Comparison of ENCODE assay signal across 10 cellular contexts in genomic region chr10:99233000-99233679, GRCh38. TPM values are rescaled to one million over a fixed set of nuclear protein-coding genes. Genes with fewer than 3 reads are reported as not detected.
A peak's percentile ranks its signal among the peaks of the same experiment; 100 is the strongest.
DNase-seq lines count a peak whose midpoint lies in the region; ATAC-seq and TF ChIP-seq lines count a peak whose summit lies in the region.
"Had no signal": no experiment of that assay in that cellular context is flagged by ENCODE, and none has a peak within 500 bp of the region (broad histone marks: within the 10 kb centered on the region; RNA-seq: fewer than 3 reads in every experiment).

No MANE protein-coding gene starts in this region.

- H3K27ac Mint-ChIP-seq in WTC11 = no peak overlapping the region

- no peaks in the 10 kb centered on the region for H3K79me2 ChIP-seq in hepatocyte

- ATAC-seq in WTC11 (no peak), psoas muscle (no peak), HG02870 (IDR thresholded peaks at IDR 0.05; ENCODE audit: unreplicated experiment) (no peak)

- in situ Hi-C loops in GM13977 (cut with MboI; ENCODE audit: low pct_unique_long_range_greater_than_20kb, low sequenced_read_pairs, unreplicated experiment) = loop anchor here (25.0 kb wide), 1 partner anchor 471 kb away; no protein-coding TSS in a partner anchor

- WGBS in hepatocyte (ENCODE audit: low lambda C conversion rate, missing lambda C conversion rate) = 10% methylated on average over 18 of the region's 18 CpGs
- WGBS in psoas muscle, 3 donors = 27 to 34% (median 27%) methylated on average over 18 of the region's 18 CpGs

- H3K4me1 Mint-ChIP-seq in WTC11 = peaks cover 46% of the 10 kb centered on the region

- H3K27me3 Mint-ChIP-seq in WTC11 (ENCODE audit: low read depth) = peaks cover 100% of the 10 kb centered on the region

- CTCF ChIA-PET in WTC11 (lab: Charles Lee) = interaction anchor here (1.1 to 1.6 kb wide), 4 partner anchors 14 to 808 kb away, joined by 3 to 14 read pairs (median 4); no protein-coding TSS in a partner anchor

- H3K9me3 ChIP-seq in hepatocyte (ENCODE audit: low read depth) (no peaks in the 10 kb centered on the region), psoas muscle (no peaks in the 10 kb centered on the region)

- H4K20me1 ChIP-seq in hepatocyte (ENCODE audit: insufficient read depth, poor library complexity, severe bottlenecking) = no peaks in the 10 kb centered on the region

- POLR2A ChIA-PET in WTC11 (lab: Charles Lee) = interaction anchor here (0.6 kb wide), 1 partner anchor 22 kb away, joined by 4 read pairs; no protein-coding TSS in a partner anchor

- peak overlapping the region; percentile 71 for H3K4me3 ChIP-seq in hepatocyte
- H3K4me3 ChIP-seq in psoas muscle = peak overlapping the region; percentile 58
- H3K4me3 ChIP-seq: SJCRH30 had no signal

- H3K27me3 ChIP-seq in hepatocyte (peaks cover 95% of the 10 kb centered on the region), psoas muscle (ENCODE audit: insufficient read depth in 3 of 3, low read length in 2 of 3) (peaks cover 0 to 66% (median 34%) of the 10 kb centered on the region in 3 donors)

- peak overlapping the region; percentile 42 for H3K27ac ChIP-seq in hepatocyte
- H3K27ac ChIP-seq in psoas muscle = no peak overlapping the region
- H3K27ac ChIP-seq: SJCRH30 had no signal

- H3K4me3 Mint-ChIP-seq in WTC11 = peak overlapping the region; percentile 74

- H3K4me2 ChIP-seq in hepatocyte = peak overlapping the region; percentile 94

- H3K36me3 Mint-ChIP-seq in WTC11 = no peaks in the 10 kb centered on the region

- DNase-seq in GM13977 (ENCODE audit: low spot score) (peak; percentile 19), WTC11 (ENCODE audit: low spot score) (no peak), hepatocyte (ENCODE audit: low spot score) (no peak), psoas muscle (no peak), LoVo (ENCODE audit: low spot score) (no peak), head of caudate nucleus (no peak), mucosa of gallbladder (ENCODE audit: low spot score) (no peak)
- DNase-seq: SJCRH30 had no signal

- H3K36me3 ChIP-seq in hepatocyte (replicated peaks; ENCODE audit: insufficient read depth, low read depth) = no peaks in the 10 kb centered on the region
- H3K36me3 ChIP-seq in psoas muscle (ENCODE audit: insufficient read depth in 1 of 2, low read depth in 1 of 2) = no peaks in the 10 kb centered on the region
- H3K36me3 ChIP-seq: SJCRH30 had no signal

- intact Hi-C loops in psoas muscle (cut with DNase I) (no loop called here), head of caudate nucleus (cut with DNase I) (no loop called here)

- H3K4me1 ChIP-seq in hepatocyte (ENCODE audit: insufficient read depth) (peaks cover 23% of the 10 kb centered on the region), psoas muscle (peaks cover 11% of the 10 kb centered on the region)
- H3K4me1 ChIP-seq: SJCRH30 had no signal

- TF ChIP-seq CTCF in GM13977 (IDR thresholded peaks at IDR 0.05; ENCODE audit: extremely low read depth, insufficient read depth, missing control alignments) (no peak), WTC11 (IDR thresholded peaks at IDR 0.05) (no peak), hepatocyte (IDR thresholded peaks at IDR 0.05; ENCODE audit: poor library complexity) (no peak), psoas muscle (IDR thresholded peaks at IDR 0.05) (no peak)

- no peaks in the 10 kb centered on the region for H3K9me2 ChIP-seq in hepatocyte (replicated peaks; ENCODE audit: insufficient read depth)

- H3K9me3 Mint-ChIP-seq in WTC11 = no peaks in the 10 kb centered on the region

- H2AFZ ChIP-seq in hepatocyte = peak overlapping the region; percentile 84

TF ChIP-seq in WTC11, 78 proteins besides CTCF, POLR2A, EP300 and RAD21 (continues in another document):
- TF ChIP-seq, protein P1, sequence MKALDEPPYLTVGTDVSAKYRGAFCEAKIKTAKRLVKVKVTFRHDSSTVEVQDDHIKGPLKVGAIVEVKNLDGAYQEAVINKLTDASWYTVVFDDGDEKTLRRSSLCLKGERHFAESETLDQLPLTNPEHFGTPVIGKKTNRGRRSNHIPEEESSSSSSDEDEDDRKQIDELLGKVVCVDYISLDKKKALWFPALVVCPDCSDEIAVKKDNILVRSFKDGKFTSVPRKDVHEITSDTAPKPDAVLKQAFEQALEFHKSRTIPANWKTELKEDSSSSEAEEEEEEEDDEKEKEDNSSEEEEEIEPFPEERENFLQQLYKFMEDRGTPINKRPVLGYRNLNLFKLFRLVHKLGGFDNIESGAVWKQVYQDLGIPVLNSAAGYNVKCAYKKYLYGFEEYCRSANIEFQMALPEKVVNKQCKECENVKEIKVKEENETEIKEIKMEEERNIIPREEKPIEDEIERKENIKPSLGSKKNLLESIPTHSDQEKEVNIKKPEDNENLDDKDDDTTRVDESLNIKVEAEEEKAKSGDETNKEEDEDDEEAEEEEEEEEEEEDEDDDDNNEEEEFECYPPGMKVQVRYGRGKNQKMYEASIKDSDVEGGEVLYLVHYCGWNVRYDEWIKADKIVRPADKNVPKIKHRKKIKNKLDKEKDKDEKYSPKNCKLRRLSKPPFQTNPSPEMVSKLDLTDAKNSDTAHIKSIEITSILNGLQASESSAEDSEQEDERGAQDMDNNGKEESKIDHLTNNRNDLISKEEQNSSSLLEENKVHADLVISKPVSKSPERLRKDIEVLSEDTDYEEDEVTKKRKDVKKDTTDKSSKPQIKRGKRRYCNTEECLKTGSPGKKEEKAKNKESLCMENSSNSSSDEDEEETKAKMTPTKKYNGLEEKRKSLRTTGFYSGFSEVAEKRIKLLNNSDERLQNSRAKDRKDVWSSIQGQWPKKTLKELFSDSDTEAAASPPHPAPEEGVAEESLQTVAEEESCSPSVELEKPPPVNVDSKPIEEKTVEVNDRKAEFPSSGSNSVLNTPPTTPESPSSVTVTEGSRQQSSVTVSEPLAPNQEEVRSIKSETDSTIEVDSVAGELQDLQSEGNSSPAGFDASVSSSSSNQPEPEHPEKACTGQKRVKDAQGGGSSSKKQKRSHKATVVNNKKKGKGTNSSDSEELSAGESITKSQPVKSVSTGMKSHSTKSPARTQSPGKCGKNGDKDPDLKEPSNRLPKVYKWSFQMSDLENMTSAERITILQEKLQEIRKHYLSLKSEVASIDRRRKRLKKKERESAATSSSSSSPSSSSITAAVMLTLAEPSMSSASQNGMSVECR (CRISPR knock-in tag; IDR thresholded peaks at IDR 0.05; ENCODE audit: borderline replicate concordance) = no peak
- TF ChIP-seq ATF1 (CRISPR knock-in tag; IDR thresholded peaks at IDR 0.05) (no peak), ZNF671 (CRISPR knock-in tag; IDR thresholded peaks at IDR 0.05) (no peak), FOXP1 (CRISPR knock-in tag; IDR thresholded peaks at IDR 0.05; ENCODE audit: borderline replicate concordance) (no peak), MXD4 (CRISPR knock-in tag; IDR thresholded peaks at IDR 0.05; ENCODE audit: borderline replicate concordance) (no peak), E2F5 (CRISPR knock-in tag; IDR thresholded peaks at IDR 0.05) (no peak), ZNF138 (CRISPR knock-in tag; conservative IDR thresholded peaks at IDR 0.05) (no peak), TEAD1 (CRISPR knock-in tag; IDR thresholded peaks at IDR 0.05) (no peak)
- TF ChIP-seq, protein P2, sequence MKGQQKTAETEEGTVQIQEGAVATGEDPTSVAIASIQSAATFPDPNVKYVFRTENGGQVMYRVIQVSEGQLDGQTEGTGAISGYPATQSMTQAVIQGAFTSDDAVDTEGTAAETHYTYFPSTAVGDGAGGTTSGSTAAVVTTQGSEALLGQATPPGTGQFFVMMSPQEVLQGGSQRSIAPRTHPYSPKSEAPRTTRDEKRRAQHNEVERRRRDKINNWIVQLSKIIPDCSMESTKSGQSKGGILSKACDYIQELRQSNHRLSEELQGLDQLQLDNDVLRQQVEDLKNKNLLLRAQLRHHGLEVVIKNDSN (CRISPR knock-in tag; IDR thresholded peaks at IDR 0.05) = no peak
- TF ChIP-seq, protein P3, sequence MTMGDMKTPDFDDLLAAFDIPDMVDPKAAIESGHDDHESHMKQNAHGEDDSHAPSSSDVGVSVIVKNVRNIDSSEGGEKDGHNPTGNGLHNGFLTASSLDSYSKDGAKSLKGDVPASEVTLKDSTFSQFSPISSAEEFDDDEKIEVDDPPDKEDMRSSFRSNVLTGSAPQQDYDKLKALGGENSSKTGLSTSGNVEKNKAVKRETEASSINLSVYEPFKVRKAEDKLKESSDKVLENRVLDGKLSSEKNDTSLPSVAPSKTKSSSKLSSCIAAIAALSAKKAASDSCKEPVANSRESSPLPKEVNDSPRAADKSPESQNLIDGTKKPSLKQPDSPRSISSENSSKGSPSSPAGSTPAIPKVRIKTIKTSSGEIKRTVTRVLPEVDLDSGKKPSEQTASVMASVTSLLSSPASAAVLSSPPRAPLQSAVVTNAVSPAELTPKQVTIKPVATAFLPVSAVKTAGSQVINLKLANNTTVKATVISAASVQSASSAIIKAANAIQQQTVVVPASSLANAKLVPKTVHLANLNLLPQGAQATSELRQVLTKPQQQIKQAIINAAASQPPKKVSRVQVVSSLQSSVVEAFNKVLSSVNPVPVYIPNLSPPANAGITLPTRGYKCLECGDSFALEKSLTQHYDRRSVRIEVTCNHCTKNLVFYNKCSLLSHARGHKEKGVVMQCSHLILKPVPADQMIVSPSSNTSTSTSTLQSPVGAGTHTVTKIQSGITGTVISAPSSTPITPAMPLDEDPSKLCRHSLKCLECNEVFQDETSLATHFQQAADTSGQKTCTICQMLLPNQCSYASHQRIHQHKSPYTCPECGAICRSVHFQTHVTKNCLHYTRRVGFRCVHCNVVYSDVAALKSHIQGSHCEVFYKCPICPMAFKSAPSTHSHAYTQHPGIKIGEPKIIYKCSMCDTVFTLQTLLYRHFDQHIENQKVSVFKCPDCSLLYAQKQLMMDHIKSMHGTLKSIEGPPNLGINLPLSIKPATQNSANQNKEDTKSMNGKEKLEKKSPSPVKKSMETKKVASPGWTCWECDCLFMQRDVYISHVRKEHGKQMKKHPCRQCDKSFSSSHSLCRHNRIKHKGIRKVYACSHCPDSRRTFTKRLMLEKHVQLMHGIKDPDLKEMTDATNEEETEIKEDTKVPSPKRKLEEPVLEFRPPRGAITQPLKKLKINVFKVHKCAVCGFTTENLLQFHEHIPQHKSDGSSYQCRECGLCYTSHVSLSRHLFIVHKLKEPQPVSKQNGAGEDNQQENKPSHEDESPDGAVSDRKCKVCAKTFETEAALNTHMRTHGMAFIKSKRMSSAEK (CRISPR knock-in tag; IDR thresholded peaks at IDR 0.05; ENCODE audit: borderline replicate concordance) = no peak

RNA-seq across cellular contexts. Expression of gene HPSE2, which starts 2.5 kb away (rescaled TPM):
- total RNA-seq in WTC11 (2021) (0.37 to 0.66 TPM (median 0.60 TPM) in 3 replicates), hepatocyte (2.4 and 5.7 TPM in 2 replicates), psoas muscle (under 1 TPM in 1 of 4 donors, not detected in 3; 0.17 TPM), mucosa of gallbladder (12.4 TPM)
- polyA plus RNA-seq in hepatocyte (3.7 and 4.2 TPM in 2 replicates), psoas muscle (under 1 TPM in 2 of 3 donors, not detected in 1; 0.01 to 0.03 TPM)
- total RNA-seq: IMR-90, SJCRH30 had no signal
- polyA plus RNA-seq: IMR-90 had no signal
